Comparison of ENCODE assay signal across 1 cellular context in the genomic region with DNA sequence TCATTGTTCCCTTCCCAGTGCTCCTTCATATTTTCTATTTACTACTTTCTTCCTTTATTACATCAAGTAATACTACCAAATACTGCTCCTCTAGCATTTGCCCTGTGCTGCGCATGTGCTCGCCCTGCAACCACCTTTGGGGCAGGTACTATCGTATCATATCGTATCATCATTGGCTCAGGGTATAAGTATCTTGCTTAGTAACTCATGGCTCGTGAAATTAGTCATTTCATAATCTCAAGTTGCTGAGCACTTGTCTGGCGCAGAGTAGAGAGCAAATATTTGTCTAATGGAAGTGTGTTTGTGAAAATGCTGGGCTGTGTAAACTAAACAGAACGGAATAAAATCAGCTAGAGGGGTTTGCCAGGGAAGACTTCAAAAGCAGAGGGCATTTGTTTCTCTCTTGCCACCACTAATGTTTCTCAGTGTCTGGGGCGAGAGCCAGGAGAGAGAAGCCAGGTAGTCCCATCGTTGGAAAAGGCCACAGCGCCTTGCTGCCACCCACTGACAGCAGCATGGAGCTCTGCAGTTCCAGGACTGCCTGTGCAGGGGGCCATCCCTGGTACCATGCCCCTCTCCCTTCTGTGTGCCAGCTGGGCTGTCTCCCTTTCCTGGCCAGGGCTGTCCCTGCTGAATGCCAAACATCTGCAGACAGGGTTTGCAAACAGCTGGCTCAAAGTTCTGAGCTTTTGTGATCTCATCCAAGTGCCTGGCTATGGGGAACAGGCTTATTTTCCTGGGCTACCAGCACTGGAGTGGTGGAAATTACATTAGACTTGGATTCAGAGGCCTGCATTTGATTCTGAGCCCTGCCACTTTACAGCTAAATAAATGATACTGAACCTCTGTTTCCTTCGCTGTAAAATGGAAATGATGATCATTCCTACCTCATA.
TF ChIP-seq lines count a peak whose summit lies in the region.

No MANE protein-coding gene starts in this region.

TF ChIP-seq in HCT116, 20 proteins besides CTCF, POLR2A, EP300 and RAD21 (continued from another document):
- TF ChIP-seq FOSL1 (IDR thresholded peaks at IDR 0.05; ENCODE audit: low read depth): no peak
